ENCODE assay signal across 22 cellular contexts in genomic region chr4:106019771-106020170, GRCh38.
DNase-seq lines count a peak whose midpoint lies in the region; ATAC-seq and TF ChIP-seq lines count a peak whose summit lies in the region.
"Had no signal": no experiment of that assay in that cellular context is flagged by ENCODE, and none has a peak within 500 bp of the region (broad histone marks: within the 10 kb centered on the region; RNA-seq: fewer than 3 reads in every experiment).

No MANE protein-coding gene starts in this region.

- peaks cover 9% of the 10 kb centered on the region; the same call in 1 of the 2 replicates for H3K9me3 Mint-ChIP-seq in HFFc6
- H3K9me3 Mint-ChIP-seq: activated CD4-positive, alpha-beta memory T cell treated with anti-CD3 and anti-CD28 coated beads for 36 hours; type B pancreatic cell had no signal

- H3K4me1 Mint-ChIP-seq in HFFc6 (ENCODE audit: low read depth): peaks cover 19% of the 10 kb centered on the region
- H3K4me1 Mint-ChIP-seq: central memory CD8-positive, alpha-beta T cell had no signal

- H3K36me3 Mint-ChIP-seq in HFFc6 (ENCODE audit: low read depth): peaks cover 7% of the 10 kb centered on the region; the same call in 1 of the 2 replicates
- H3K36me3 Mint-ChIP-seq: activated CD4-positive, alpha-beta memory T cell treated with anti-CD3 and anti-CD28 coated beads for 36 hours; type B pancreatic cell had no signal

- CTCF ChIA-PET in AG04449 (lab: Yijun Ruan, JAX): no interaction called here

- POLR2A ChIA-PET in AG04449 (lab: Yijun Ruan, JAX): no interaction called here

- TF ChIP-seq CTCF in AG04449 (IDR thresholded peaks at IDR 0.05; ENCODE audit: insufficient read depth, low read length, missing control alignments) (no peak), HFFc6 (IDR thresholded peaks at IDR 0.05) (no peak)

- H3K27ac Mint-ChIP-seq in HFFc6: no peak overlapping the region
- H3K27ac Mint-ChIP-seq: activated CD4-positive, alpha-beta memory T cell treated with anti-CD3 and anti-CD28 coated beads for 36 hours; type B pancreatic cell had no signal

- ATAC-seq in GM21529 (IDR thresholded peaks at IDR 0.05; ENCODE audit: unreplicated experiment): no peak
- ATAC-seq: left ventricle myocardium superior had no signal

- H3K4me3 Mint-ChIP-seq in HFFc6: no peak overlapping the region
- H3K4me3 Mint-ChIP-seq: activated CD4-positive, alpha-beta memory T cell treated with anti-CD3 and anti-CD28 coated beads for 36 hours; central memory CD8-positive, alpha-beta T cell; type B pancreatic cell had no signal

- H3K27me3 Mint-ChIP-seq in HFFc6 (ENCODE audit: insufficient read depth): peaks cover 7% of the 10 kb centered on the region; the same call in 1 of the 2 replicates
- H3K27me3 Mint-ChIP-seq: activated CD4-positive, alpha-beta memory T cell treated with anti-CD3 and anti-CD28 coated beads for 36 hours; type B pancreatic cell had no signal

- H3K4me3 ChIP-seq in AG04449 (ENCODE audit: low read depth, low read length): no peak overlapping the region
- H3K4me3 ChIP-seq: Peyer's patch, SK-N-MC had no signal

- peak; percentile 64 for DNase-seq in AG04449 (ENCODE audit: low read depth, low spot score)
- DNase-seq in HFFc6: peak; percentile 84
- DNase-seq in amniotic epithelial cell (ENCODE audit: low read depth): peak; percentile 75
- peak; percentile 70 for DNase-seq in hepatic stellate cell (ENCODE audit: low spot score)
- no peak for DNase-seq in stimulated activated naive CD4-positive, alpha-beta T cell treated with Interleukin-2 at 50 U/mL for 16 hours (lab: John Stamatoyannopoulos, UW)
- DNase-seq in activated T-cell treated with anti-CD3 and anti-CD28 coated beads for 4 hours: no peak
- DNase-seq in NCI-H748 treated with DMSO at 0.1 percent for 48 hours (lab: John Stamatoyannopoulos, UW): no peak
- DNase-seq: 8988T; activated CD4-positive, alpha-beta memory T cell treated with anti-CD3 and anti-CD28 coated beads for 36 hours; activated CD4-positive, CD25-positive, alpha-beta regulatory T cell; activated gamma-delta T cell; Karpas-422; left ventricle myocardium superior; NCI-H1092; NCI-H1930; NK-92 treated with Interleukin-12 subunit alpha and Interleukin-12 subunit beta, amount 100 ng/mL, for 24 hours; Peyer's patch; T1000 had no signal

Comparison
In these comparisons a context has a peak if more than half of its experiments do, and no peak if none do; other contexts are left out.
1. DNase-seq: peak in AG04449 (single experiment), HFFc6 (single experiment), amniotic epithelial cell (single experiment) and hepatic stellate cell (single experiment); none in stimulated activated naive CD4-positive, alpha-beta T cell treated with Interleukin-2 at 50 U/mL for 16 hours (single experiment), activated T-cell treated with anti-CD3 and anti-CD28 coated beads for 4 hours (single experiment) and NCI-H748 treated with DMSO at 0.1 percent for 48 hours (single experiment).